8 cellular contexts compared by ENCODE assay signal in the genomic region with DNA sequence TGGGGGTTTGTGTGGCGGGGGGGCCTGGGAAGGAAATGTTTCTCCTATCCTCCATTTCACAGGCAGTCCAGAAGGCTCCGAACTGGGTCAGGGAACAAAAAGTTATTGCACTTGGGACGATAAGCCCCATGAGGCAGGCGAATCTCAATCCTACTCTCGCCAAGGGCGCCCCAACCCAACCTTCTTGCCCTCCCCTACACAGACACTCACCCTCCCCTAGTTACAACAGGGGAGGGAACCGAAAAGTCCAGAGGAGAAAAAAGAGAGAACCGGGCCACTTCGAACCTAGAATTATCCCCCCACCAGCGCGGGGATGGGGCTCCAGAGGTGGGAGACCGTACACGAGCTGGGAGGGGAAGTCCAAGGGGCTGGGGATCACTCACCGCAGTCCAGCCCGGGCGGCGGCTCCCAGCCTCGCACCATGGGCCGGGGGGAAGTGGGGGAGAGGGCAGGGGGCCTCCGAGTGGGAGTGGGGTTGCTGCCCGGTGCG. TPM values are rescaled to one million over a fixed set of nuclear protein-coding genes. Genes with fewer than 3 reads are reported as not detected.
DNase-seq lines count a peak whose midpoint lies in the region; ATAC-seq and TF ChIP-seq lines count a peak whose summit lies in the region.

No MANE protein-coding gene starts in this region.

- H3K27me3 ChIP-seq in psoas muscle (ENCODE audit: insufficient read depth in 3 of 3, low read length in 2 of 3): no peaks in the 10 kb centered on the region

- H3K36me3 Mint-ChIP-seq in activated CD4-positive, alpha-beta memory T cell treated with anti-CD3 and anti-CD28 coated beads for 36 hours: peaks cover 3% of the 10 kb centered on the region
- no peaks in the 10 kb centered on the region for H3K36me3 Mint-ChIP-seq in glutamatergic neuron (ENCODE audit: unreplicated experiment)

- no peak for TF ChIP-seq CTCF in glutamatergic neuron (IDR thresholded peaks at IDR 0.05; ENCODE audit: partially characterized antibody, unreplicated experiment)
- no peak for TF ChIP-seq CTCF in psoas muscle (IDR thresholded peaks at IDR 0.05)

- POLR2A ChIA-PET in activated CD4-positive, alpha-beta memory T cell treated with anti-CD3 and anti-CD28 coated beads for 36 hours (lab: Charles Lee): interaction anchor here (0.6 to 3.1 kb wide), 9 partner anchors 10 to 1850 kb away, joined by 3 to 31 read pairs (median 5); a partner anchor contains a TSS

- WGBS in psoas muscle, 3 donors: 1 to 2% (median 1%) methylated on average over 19 to 22 of the region's 22 CpGs

- H3K4me3 Mint-ChIP-seq in activated CD4-positive, alpha-beta memory T cell treated with anti-CD3 and anti-CD28 coated beads for 36 hours: peak overlapping the region; percentile 89
- peak overlapping the region; percentile 93 for H3K4me3 Mint-ChIP-seq in glutamatergic neuron (ENCODE audit: unreplicated experiment)

- H3K4me1 ChIP-seq in psoas muscle: peaks cover 12% of the 10 kb centered on the region

- peak; percentile 17 for ATAC-seq in GM19023 (IDR thresholded peaks at IDR 0.05; ENCODE audit: unreplicated experiment)
- peak; percentile 23 for ATAC-seq in HG03159 (IDR thresholded peaks at IDR 0.05; ENCODE audit: unreplicated experiment)
- ATAC-seq in psoas muscle: peak; percentile 4 to 48 (median 29)

- in situ Hi-C loops in ACHN (cut with HindIII; ENCODE audit: low pct_ligation_motif_present, low pct_unique_long_range_greater_than_20kb, low sequenced_read_pairs): no loop called here

- H3K27ac Mint-ChIP-seq in activated CD4-positive, alpha-beta memory T cell treated with anti-CD3 and anti-CD28 coated beads for 36 hours: peak overlapping the region; percentile 87
- no peak overlapping the region for H3K27ac Mint-ChIP-seq in glutamatergic neuron (ENCODE audit: unreplicated experiment)

- H3K36me3 ChIP-seq in psoas muscle (ENCODE audit: insufficient read depth in 1 of 2, low read depth in 1 of 2): peaks cover 5 to 16% of the 10 kb centered on the region in 2 donors

- intact Hi-C loops in activated CD4-positive, alpha-beta memory T cell treated with anti-CD3 and anti-CD28 coated beads for 36 hours (cut with micrococcal nuclease): loop anchor here (1.0 to 5.0 kb wide), 5 partner anchors 10 to 272 kb away; a partner anchor contains a TSS
- intact Hi-C loops in psoas muscle (cut with DNase I): no loop called here

- no peaks in the 10 kb centered on the region for H3K9me3 Mint-ChIP-seq in activated CD4-positive, alpha-beta memory T cell treated with anti-CD3 and anti-CD28 coated beads for 36 hours
- peaks cover 3% of the 10 kb centered on the region for H3K9me3 Mint-ChIP-seq in glutamatergic neuron (ENCODE audit: unreplicated experiment)

- peaks cover 25% of the 10 kb centered on the region for H3K4me1 Mint-ChIP-seq in activated CD4-positive, alpha-beta memory T cell treated with anti-CD3 and anti-CD28 coated beads for 36 hours (ENCODE audit: low read depth)
- peaks cover 5% of the 10 kb centered on the region for H3K4me1 Mint-ChIP-seq in glutamatergic neuron (ENCODE audit: low read depth, unreplicated experiment)

- CTCF ChIA-PET in activated CD4-positive, alpha-beta memory T cell treated with anti-CD3 and anti-CD28 coated beads for 36 hours (lab: Charles Lee): interaction anchor here (1.0 to 4.9 kb wide), 8 partner anchors 11 to 217 kb away, joined by 4 to 60 read pairs (median 11); a partner anchor contains a TSS

- H3K27me3 Mint-ChIP-seq in activated CD4-positive, alpha-beta memory T cell treated with anti-CD3 and anti-CD28 coated beads for 36 hours: no peaks in the 10 kb centered on the region
- peaks cover 6% of the 10 kb centered on the region for H3K27me3 Mint-ChIP-seq in glutamatergic neuron (ENCODE audit: unreplicated experiment)

- peak overlapping the region; percentile 94 for H3K4me3 ChIP-seq in psoas muscle

- H3K27ac ChIP-seq in psoas muscle: peak overlapping the region; percentile 89

- no peaks in the 10 kb centered on the region for H3K9me3 ChIP-seq in psoas muscle

- peak; percentile 18 for DNase-seq in ACHN
- no peak for DNase-seq in activated CD4-positive, alpha-beta memory T cell treated with anti-CD3 and anti-CD28 coated beads for 36 hours
- DNase-seq in glutamatergic neuron: no peak
- DNase-seq in psoas muscle: no peak
- DNase-seq in activated effector memory CD4-positive, alpha-beta T cell treated with anti-CD3 and anti-CD28 coated beads, Interleukin-2, amount 50 U/mL, for 16 hours: no peak
- DNase-seq in NCI-H748 (lab: John Stamatoyannopoulos, UW; ENCODE audit: unreplicated experiment): no peak

RNA-seq across cellular contexts. Expression of a gene that starts 0.4 kb away (rescaled TPM):
- 10 to 100 TPM; 12.3 to 13.0 TPM for total RNA-seq in activated CD4-positive, alpha-beta memory T cell treated with anti-CD3 and anti-CD28 coated beads for 36 hours
- 12.2 TPM for total RNA-seq in glutamatergic neuron (ENCODE audit: unreplicated experiment)
- 10 to 100 TPM in 2 of 4 donors, 1 to 10 TPM in 2; 6.3 to 13.4 (median 9.6) TPM for total RNA-seq in psoas muscle
- polyA plus RNA-seq in psoas muscle: 1 to 10 TPM; 3.5 to 4.8 (median 4.5) TPM

RNA-seq across cellular contexts. Expression of a gene that starts 17.1 kb away (rescaled TPM):
- total RNA-seq in activated CD4-positive, alpha-beta memory T cell treated with anti-CD3 and anti-CD28 coated beads for 36 hours: 10 to 100 TPM; 12.6 to 15.8 TPM
- 10.8 TPM for total RNA-seq in glutamatergic neuron (ENCODE audit: unreplicated experiment)
- 10 to 100 TPM in 2 of 4 donors, 1 to 10 TPM in 2; 6.4 to 15.2 (median 9.5) TPM for total RNA-seq in psoas muscle
- polyA plus RNA-seq in psoas muscle: 10 to 100 TPM in 1 of 3 donors, 1 to 10 TPM in 2; 5.6 to 23.1 (median 9.9) TPM

RNA-seq across cellular contexts. Expression of a gene that starts 21.1 kb away (rescaled TPM):
- total RNA-seq in activated CD4-positive, alpha-beta memory T cell treated with anti-CD3 and anti-CD28 coated beads for 36 hours: under 1 TPM; 0.55 to 0.85 TPM
- total RNA-seq in glutamatergic neuron (ENCODE audit: unreplicated experiment) (32.6 TPM), psoas muscle (10 to 100 TPM; 17.8 to 30.2 (median 26.7) TPM)
- polyA plus RNA-seq in psoas muscle: 10 to 100 TPM; 12.1 to 23.8 (median 20.6) TPM

RNA-seq across cellular contexts. Expression of a gene that starts 35.7 kb away (rescaled TPM):
- total RNA-seq in activated CD4-positive, alpha-beta memory T cell treated with anti-CD3 and anti-CD28 coated beads for 36 hours: 100 to 1,000 TPM; 198 to 209 TPM
- total RNA-seq in glutamatergic neuron (ENCODE audit: unreplicated experiment): 355 TPM
- total RNA-seq in psoas muscle: 10 to 100 TPM; 65.2 to 84.0 (median 79.6) TPM
- 100 to 1,000 TPM in 2 of 3 donors, 10 to 100 TPM in 1; 73.6 to 104 (median 102) TPM for polyA plus RNA-seq in psoas muscle

RNA-seq across cellular contexts. Expression of a gene that starts 47.8 kb away (rescaled TPM):
- not detected for total RNA-seq in activated CD4-positive, alpha-beta memory T cell treated with anti-CD3 and anti-CD28 coated beads for 36 hours
- not detected for total RNA-seq in glutamatergic neuron (ENCODE audit: unreplicated experiment)
- total RNA-seq in psoas muscle: not detected
- not detected for polyA plus RNA-seq in psoas muscle

Comparison
In these comparisons a context has a peak if more than half of its experiments do, and no peak if none do; other contexts are left out.
1. RNA of a gene that starts 21.1 kb away (total RNA-seq): 32.6 TPM in glutamatergic neuron (single experiment) and 17.8 to 30.2 TPM in psoas muscle; 0.55 to 0.85 TPM in activated CD4-positive, alpha-beta memory T cell treated with anti-CD3 and anti-CD28 coated beads for 36 hours; every median in the first group is over 10 times any median in the second.
2. Peak in every context shown above with its lines, with median percentiles within 50 percentile points of each other: ATAC-seq.